19 cellular contexts compared by ENCODE assay signal in genomic region chr15:83655237-83655616, GRCh38. TPM values are rescaled to one million over a fixed set of nuclear protein-coding genes. Genes with fewer than 3 reads are reported as not detected.
DNase-seq lines count a peak whose midpoint lies in the region; ATAC-seq and TF ChIP-seq lines count a peak whose summit lies in the region.
"Had no signal": no experiment of that assay in that cellular context is flagged by ENCODE, and none has a peak within 500 bp of the region (broad histone marks: within the 10 kb centered on the region; RNA-seq: fewer than 3 reads in every experiment).

No MANE protein-coding gene starts in this region.

- H3K4me1 Mint-ChIP-seq in WTC11: peaks cover 20% of the 10 kb centered on the region
- H3K4me1 Mint-ChIP-seq in nephron: peaks cover 5% of the 10 kb centered on the region
- H3K4me1 Mint-ChIP-seq in stimulated activated memory B cell treated with anti-CD40 and anti-IgM and Interleukin-4, amounts not matched to agents 10 μg/mL and 1 μg/mL and 100 μg/mL, for 72 hours: no peaks in the 10 kb centered on the region
- H3K4me1 Mint-ChIP-seq: memory B cell, natural killer cell had no signal

- H3K4me3 ChIP-seq in esophagus squamous epithelium (peak overlapping the region in 3 of 4 donors; percentile 33 to 68 (median 51)), tibial artery (peak overlapping the region; percentile 75 to 91)

- CTCF ChIA-PET in WTC11 (lab: Charles Lee): interaction anchor here (0.9 to 1.4 kb wide), 4 partner anchors 69 to 380 kb away, joined by 3 to 6 read pairs (median 4); no protein-coding TSS in a partner anchor

- H3K27ac Mint-ChIP-seq in WTC11 (no peak overlapping the region), nephron (no peak overlapping the region)
- no peak overlapping the region for H3K27ac Mint-ChIP-seq in stimulated activated memory B cell treated with anti-CD40 and anti-IgM and Interleukin-4, amounts not matched to agents 10 μg/mL and 1 μg/mL and 100 μg/mL, for 72 hours
- H3K27ac Mint-ChIP-seq: activated naive CD4-positive, alpha-beta T cell treated with anti-CD3 and anti-CD28 coated beads, Interleukin-2, amount 50 U/mL, for 72 hours; memory B cell; natural killer cell had no signal

- no peak for TF ChIP-seq CTCF in WTC11 (IDR thresholded peaks at IDR 0.05)
- no peak for TF ChIP-seq CTCF in esophagus squamous epithelium (IDR thresholded peaks at IDR 0.05)
- TF ChIP-seq CTCF in nephron (IDR thresholded peaks at IDR 0.05; ENCODE audit: unreplicated experiment in 3 of 3): no peak
- TF ChIP-seq CTCF in tibial artery (IDR thresholded peaks at IDR 0.05): no peak

- no peak for TF ChIP-seq POLR2A in esophagus squamous epithelium (IDR thresholded peaks at IDR 0.05)

- H3K9me3 ChIP-seq in esophagus squamous epithelium (no peaks in the 10 kb centered on the region), tibial artery (no peaks in the 10 kb centered on the region)

- DNase-seq in WTC11 (ENCODE audit: low spot score): no peak
- DNase-seq in esophagus squamous epithelium (lab: John Stamatoyannopoulos, UW): no peak
- DNase-seq in tibial artery: no peak
- no peak for DNase-seq in effector CD4-positive, alpha-beta T cell
- DNase-seq in GF-D8 (lab: John Stamatoyannopoulos, UW): no peak
- DNase-seq: activated CD4-positive, alpha-beta T cell treated with anti-CD3 and anti-CD28 coated beads, Interleukin-2, amount 50 U/mL, for 1 hour; activated T-cell treated with anti-CD3 and anti-CD28 coated beads, Interleukin-2, amount 50 U/mL, for 1 hour; AML-193; Karpas-422; natural killer cell; NCI-H1048; NCI-H2029; stimulated activated naive CD4-positive, alpha-beta T cell had no signal

- POLR2A ChIA-PET in WTC11 (lab: Charles Lee): no interaction called here

- H3K4me1 ChIP-seq in esophagus squamous epithelium: peaks cover 4 to 36% (median 7%) of the 10 kb centered on the region in 3 donors
- H3K4me1 ChIP-seq in tibial artery: peaks cover 0 to 69% (median 34%) of the 10 kb centered on the region in 4 donors

- H3K4me3 Mint-ChIP-seq in WTC11: peak overlapping the region; percentile 69
- peak overlapping the region; percentile 68 to 74 (median 71) for H3K4me3 Mint-ChIP-seq in nephron
- no peak overlapping the region for H3K4me3 Mint-ChIP-seq in stimulated activated memory B cell treated with anti-CD40 and anti-IgM and Interleukin-4, amounts not matched to agents 10 μg/mL and 1 μg/mL and 100 μg/mL, for 72 hours
- H3K4me3 Mint-ChIP-seq: memory B cell, natural killer cell had no signal

- H3K27ac ChIP-seq in esophagus squamous epithelium (peak overlapping the region in 1 of 4 donors; percentile 78), tibial artery (peak overlapping the region; percentile 90 to 92)

- H3K27me3 ChIP-seq in esophagus squamous epithelium (peaks cover 0 to 72% (median 6%) of the 10 kb centered on the region in 4 donors), tibial artery (no peaks in the 10 kb centered on the region)

- H3K36me3 ChIP-seq in esophagus squamous epithelium: no peaks in the 10 kb centered on the region
- peaks cover 0 to 4% (median 0%) of the 10 kb centered on the region in 3 donors for H3K36me3 ChIP-seq in tibial artery

- H3K9me3 Mint-ChIP-seq in WTC11 (no peaks in the 10 kb centered on the region), nephron (peaks cover 8% of the 10 kb centered on the region)
- H3K9me3 Mint-ChIP-seq in stimulated activated memory B cell treated with anti-CD40 and anti-IgM and Interleukin-4, amounts not matched to agents 10 μg/mL and 1 μg/mL and 100 μg/mL, for 72 hours: no peaks in the 10 kb centered on the region
- H3K9me3 Mint-ChIP-seq: activated naive CD4-positive, alpha-beta T cell treated with anti-CD3 and anti-CD28 coated beads, Interleukin-2, amount 50 U/mL, for 72 hours; natural killer cell had no signal

- intact Hi-C loops in esophagus squamous epithelium (cut with DNase I): no loop called here
- intact Hi-C loops in tibial artery (cut with DNase I; ENCODE audit: low total_unique reads): no loop called here

- H3K27me3 Mint-ChIP-seq in WTC11 (ENCODE audit: low read depth) (peaks cover 59% of the 10 kb centered on the region), nephron (ENCODE audit: low read depth) (peaks cover 83% of the 10 kb centered on the region)
- peaks cover 35% of the 10 kb centered on the region for H3K27me3 Mint-ChIP-seq in stimulated activated memory B cell treated with anti-CD40 and anti-IgM and Interleukin-4, amounts not matched to agents 10 μg/mL and 1 μg/mL and 100 μg/mL, for 72 hours

- 65 to 82% methylated on average over 2 to 6 of the region's 8 CpGs for WGBS in esophagus squamous epithelium, 2 donors

- no peak for ATAC-seq in WTC11
- no peak for ATAC-seq in stimulated activated memory B cell treated with anti-CD40 and anti-IgM and Interleukin-4, amounts not matched to agents 10 μg/mL and 1 μg/mL and 100 μg/mL, for 72 hours
- ATAC-seq: activated naive CD4-positive, alpha-beta T cell treated with anti-CD3 and anti-CD28 coated beads, Interleukin-2, amount 50 U/mL, for 72 hours; natural killer cell had no signal

- no peaks in the 10 kb centered on the region for H3K36me3 Mint-ChIP-seq in WTC11
- peaks cover 3% of the 10 kb centered on the region for H3K36me3 Mint-ChIP-seq in nephron (ENCODE audit: low read depth)
- H3K36me3 Mint-ChIP-seq in stimulated activated memory B cell treated with anti-CD40 and anti-IgM and Interleukin-4, amounts not matched to agents 10 μg/mL and 1 μg/mL and 100 μg/mL, for 72 hours: no peaks in the 10 kb centered on the region
- H3K36me3 Mint-ChIP-seq: memory B cell, natural killer cell had no signal

TF ChIP-seq in WTC11, 78 proteins besides CTCF, POLR2A, EP300 and RAD21:
- TF ChIP-seq ZNF423 (CRISPR knock-in tag; IDR thresholded peaks at IDR 0.05): no peak
- no peak for TF ChIP-seq ZSCAN18 (CRISPR knock-in tag; IDR thresholded peaks at IDR 0.05)
- TF ChIP-seq E2F5 (CRISPR knock-in tag; IDR thresholded peaks at IDR 0.05): no peak
- TF ChIP-seq, protein P1, sequence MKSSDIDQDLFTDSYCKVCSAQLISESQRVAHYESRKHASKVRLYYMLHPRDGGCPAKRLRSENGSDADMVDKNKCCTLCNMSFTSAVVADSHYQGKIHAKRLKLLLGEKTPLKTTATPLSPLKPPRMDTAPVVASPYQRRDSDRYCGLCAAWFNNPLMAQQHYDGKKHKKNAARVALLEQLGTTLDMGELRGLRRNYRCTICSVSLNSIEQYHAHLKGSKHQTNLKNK (CRISPR knock-in tag; IDR thresholded peaks at IDR 0.05): no peak
- TF ChIP-seq SMAD4 (CRISPR knock-in tag; IDR thresholded peaks at IDR 0.05): no peak
- no peak for TF ChIP-seq RORB (CRISPR knock-in tag; IDR thresholded peaks at IDR 0.05)
TF ChIP-seq in WTC11: peak in this region for 0.

RNA-seq across cellular contexts. Expression of gene ADAMTSL3, which starts 1.3 kb away (rescaled TPM):
- total RNA-seq in WTC11 (2021) (1.1 to 1.8 TPM (median 1.7 TPM) in 3 replicates), esophagus squamous epithelium (1 to 10 TPM in 2 of 4 donors, under 1 TPM in 2; 0.11 to 3.2 (median 0.79) TPM)
- total RNA-seq: activated naive CD4-positive, alpha-beta T cell treated with anti-CD3 and anti-CD28 coated beads, Interleukin-2, amount 50 U/mL, for 72 hours; NCI-H460; pulmonary artery endothelial cell had no signal
